Comparison of ENCODE assay signal across 1 cellular context in the genomic region with DNA sequence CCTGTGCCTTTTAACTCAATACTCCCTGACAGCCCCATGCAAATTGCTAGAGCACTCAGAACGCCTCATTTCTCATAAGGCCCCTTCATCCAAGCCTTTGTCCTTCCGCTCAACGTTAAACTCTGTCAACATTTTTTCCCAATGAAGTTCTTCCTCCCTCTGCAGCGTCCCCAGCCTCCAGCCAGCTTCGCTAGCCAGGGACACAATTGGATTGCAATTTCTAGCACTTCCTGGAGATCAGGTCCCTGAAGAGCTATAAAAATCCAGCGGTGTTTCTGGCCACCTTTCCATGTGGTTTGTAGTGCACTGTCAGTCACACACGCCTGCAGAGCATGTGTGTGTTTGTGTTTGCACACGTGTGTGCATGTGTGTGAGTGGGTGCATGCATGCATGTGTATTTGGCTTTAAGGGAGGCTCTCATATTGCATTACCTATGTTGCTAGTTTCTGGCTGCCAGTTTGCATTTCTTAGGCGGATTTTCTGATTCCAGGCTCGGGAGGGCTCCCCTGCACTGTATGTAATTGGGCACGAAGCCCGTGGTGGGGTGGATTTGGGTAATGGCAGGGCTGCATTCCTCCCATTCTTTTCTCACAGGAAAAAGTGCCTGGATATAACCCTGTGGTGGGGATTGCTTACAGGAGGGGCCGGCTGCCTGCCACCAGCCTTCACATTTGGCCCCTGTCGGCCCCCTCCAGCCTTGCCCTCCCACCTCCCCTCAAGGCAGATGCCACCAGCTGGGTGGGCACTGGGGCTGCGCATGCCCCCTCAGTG.
TF ChIP-seq lines count a peak whose summit lies in the region.

No MANE protein-coding gene starts in this region.

TF ChIP-seq in IMR-90, 13 proteins besides CTCF, POLR2A, EP300 and RAD21 (continued from another document):
- TF ChIP-seq CHD1 (IDR thresholded peaks at IDR 0.05; ENCODE audit: low read depth, low read length) (no peak), MXI1 (IDR thresholded peaks at IDR 0.05; ENCODE audit: borderline replicate concordance, low read depth, low read length) (no peak)
